8 cellular contexts compared by ENCODE assay signal in genomic region chrX:111447298-111447697, GRCh38. TPM values are rescaled to one million over a fixed set of nuclear protein-coding genes. Genes with fewer than 3 reads are reported as not detected.
DNase-seq lines count a peak whose midpoint lies in the region; ATAC-seq and TF ChIP-seq lines count a peak whose summit lies in the region.

No MANE protein-coding gene starts in this region.

- no peaks in the 10 kb centered on the region for H3K4me1 ChIP-seq in DOHH2 (ENCODE audit: control insufficient read depth, low read length)
- H3K4me1 ChIP-seq in Karpas-422 (ENCODE audit: low read length): no peaks in the 10 kb centered on the region

- H4K20me1 ChIP-seq in DOHH2 (ENCODE audit: control insufficient read depth, insufficient read depth, low read depth, low read length): no peaks in the 10 kb centered on the region
- no peaks in the 10 kb centered on the region for H4K20me1 ChIP-seq in Karpas-422 (ENCODE audit: insufficient read depth, low read depth, low read length)

- peaks cover 5% of the 10 kb centered on the region for H3K27me3 Mint-ChIP-seq in T-helper 17 cell

- no peaks in the 10 kb centered on the region for H3K9me3 ChIP-seq in DOHH2 (ENCODE audit: control insufficient read depth, insufficient read depth, low read length)
- no peaks in the 10 kb centered on the region for H3K9me3 ChIP-seq in Karpas-422 (ENCODE audit: low read length)
- H3K9me3 ChIP-seq in T-helper 17 cell (ENCODE audit: control insufficient read depth, low read length, poor library complexity, severe bottlenecking): no peaks in the 10 kb centered on the region

- H3K36me3 ChIP-seq in DOHH2 (ENCODE audit: control insufficient read depth, low read length) (no peaks in the 10 kb centered on the region), Karpas-422 (ENCODE audit: insufficient read depth, low read length) (no peaks in the 10 kb centered on the region)

- H3K79me2 ChIP-seq in DOHH2 (ENCODE audit: control insufficient read depth, low read length) (no peaks in the 10 kb centered on the region), Karpas-422 (ENCODE audit: low read length) (no peaks in the 10 kb centered on the region)

- H2AFZ ChIP-seq in Karpas-422 (ENCODE audit: low read length): no peak overlapping the region; the same call in 1 of the 2 replicates

- H3K27ac ChIP-seq in DOHH2 (ENCODE audit: low read depth, low read length) (no peak overlapping the region), Karpas-422 (ENCODE audit: low read length) (no peak overlapping the region)

- H3K4me1 Mint-ChIP-seq in T-helper 17 cell: peaks cover 3% of the 10 kb centered on the region

- H3K4me3 ChIP-seq in DOHH2 (ENCODE audit: low read length) (no peak overlapping the region), Karpas-422 (ENCODE audit: low read length) (no peak overlapping the region)

- no peaks in the 10 kb centered on the region for H3K9me2 ChIP-seq in DOHH2 (replicated peaks; ENCODE audit: control insufficient read depth, low read length)
- no peaks in the 10 kb centered on the region for H3K9me2 ChIP-seq in Karpas-422 (replicated peaks; ENCODE audit: insufficient read depth, low read length)

- TF ChIP-seq CTCF in DOHH2 (IDR thresholded peaks at IDR 0.05; ENCODE audit: low read depth, low read length, poor library complexity, severe bottlenecking): peak; percentile 45
- TF ChIP-seq CTCF in GM20000 (IDR thresholded peaks at IDR 0.05; ENCODE audit: extremely low read depth, missing control alignments): no peak

- no peaks in the 10 kb centered on the region for H3K27me3 ChIP-seq in DOHH2 (ENCODE audit: control insufficient read depth, low read length)
- 0 out of 2 replicates have a peak, but pooled peaks cover 3% of the 10 kb centered on the region for H3K27me3 ChIP-seq in Karpas-422 (ENCODE audit: low read length)

- H3K36me3 Mint-ChIP-seq in T-helper 17 cell (ENCODE audit: low read depth): no peaks in the 10 kb centered on the region

- no peak overlapping the region for H3K4me3 Mint-ChIP-seq in T-helper 17 cell

- H3K4me2 ChIP-seq in DOHH2 (ENCODE audit: low read length) (no peak overlapping the region), Karpas-422 (ENCODE audit: low read depth, low read length, poor library complexity, severe bottlenecking) (no peak overlapping the region)

- H3K9ac ChIP-seq in Karpas-422 (ENCODE audit: low read length): no peak overlapping the region

- no peaks in the 10 kb centered on the region for H3F3A ChIP-seq in DOHH2 (ENCODE audit: control insufficient read depth, insufficient read depth)

- ATAC-seq in T-helper 17 cell: no peak

- peak; percentile 0 for DNase-seq in GM20000 (ENCODE audit: low spot score)
- peak; percentile 85 for DNase-seq in Karpas-422
- DNase-seq in RKO (ENCODE audit: low spot score): peak; percentile 41
- peak; percentile 50 for DNase-seq in iPS-NIHi7 (ENCODE audit: extremely low spot score)
- no peak for DNase-seq in DMS79 (lab: John Stamatoyannopoulos, UW)
- no peak for DNase-seq in occipital lobe (lab: John Stamatoyannopoulos, UW)
- no peak for DNase-seq in T-helper 17 cell

- no peak overlapping the region for H3K27ac Mint-ChIP-seq in T-helper 17 cell

RNA-seq across cellular contexts. Expression of gene DCX, which starts 35.3 kb away (rescaled TPM):
- not detected in 2 replicates for total RNA-seq in Karpas-422 (2014; rRNA removed; shearing (Covaris generic); ENCODE audit: low replicate concordance)
- total RNA-seq in occipital lobe: 389 TPM
- not detected for total RNA-seq in T-helper 17 cell

Comparison
In these comparisons a context has a peak if more than half of its experiments do, and no peak if none do; other contexts are left out.
1. DNase-seq: peak in GM20000 (single experiment), Karpas-422 (single experiment), RKO (single experiment) and iPS-NIHi7 (single experiment); none in DMS79 (single experiment), occipital lobe (single experiment) and T-helper 17 cell (0 of 3).
2. RNA of gene DCX, which starts 35.3 kb away (total RNA-seq): 389 TPM in occipital lobe (single experiment); not detected in Karpas-422 and not detected in T-helper 17 cell; every median in the first group is over 100 times any median in the second.